In genomic region chr9:107240260-107240659, GRCh38 we compare ENCODE assay signal across 18 cellular contexts. TPM values are rescaled to one million over a fixed set of nuclear protein-coding genes. Genes with fewer than 3 reads are reported as not detected.
A peak's percentile ranks its signal among the peaks of the same experiment; 100 is the strongest.
DNase-seq lines count a peak whose midpoint lies in the region; ATAC-seq and TF ChIP-seq lines count a peak whose summit lies in the region.
"Had no signal": no experiment of that assay in that cellular context is flagged by ENCODE, and none has a peak within 500 bp of the region (broad histone marks: within the 10 kb centered on the region; RNA-seq: fewer than 3 reads in every experiment).

No MANE protein-coding gene starts in this region.

- no peaks in the 10 kb centered on the region for H3K9me3 Mint-ChIP-seq in WTC11
- H3K9me3 Mint-ChIP-seq: CD4-positive, alpha-beta T cell; CD8-positive, alpha-beta memory T cell had no signal

- CTCF ChIA-PET in HCT116 (lab: Charles Lee) = interaction anchor here (1.5 kb wide), 1 partner anchor 101 kb away, joined by 5 read pairs; no protein-coding TSS in a partner anchor
- CTCF ChIA-PET in WTC11 (lab: Charles Lee) = interaction anchor here (1.3 to 1.6 kb wide), 2 partner anchors 64 to 101 kb away, joined by 3 to 15 read pairs; no protein-coding TSS in a partner anchor

- no peaks in the 10 kb centered on the region for H3K36me3 Mint-ChIP-seq in WTC11
- H3K36me3 Mint-ChIP-seq: CD14-positive monocyte; CD8-positive, alpha-beta memory T cell had no signal

- no peaks in the 10 kb centered on the region for H3K27me3 ChIP-seq in HCT116 (ENCODE audit: insufficient read depth, low read length)
- H3K27me3 ChIP-seq: BE2C; BLaER1 treated with 17β-estradiol and CSF1 and Interleukin-3, amounts not matched to agents 10 nM and 100 nM had no signal

- intact Hi-C loops in HCT116 (cut with micrococcal nuclease) = no loop called here

- no peak for TF ChIP-seq RAD21 in HCT116 (IDR thresholded peaks at IDR 0.05; ENCODE audit: low read depth)

- H3K4me3 Mint-ChIP-seq in WTC11 = no peak overlapping the region
- H3K4me3 Mint-ChIP-seq: CD14-positive monocyte; CD4-positive, alpha-beta T cell; CD8-positive, alpha-beta memory T cell had no signal

- H3K9me2 ChIP-seq in HCT116 (ENCODE audit: insufficient read depth) = no peaks in the 10 kb centered on the region

- H3K27ac ChIP-seq in HCT116 (ENCODE audit: low read depth, low read length) = peak overlapping the region; percentile 96
- H3K27ac ChIP-seq: BLaER1 treated with 17β-estradiol and CSF1 and Interleukin-3, amounts not matched to agents 10 nM and 100 nM had no signal

- POLR2A ChIA-PET in HCT116 (lab: Charles Lee) = interaction anchor here (1.2 kb wide), 1 partner anchor 18 kb away, joined by 3 read pairs; no protein-coding TSS in a partner anchor
- POLR2A ChIA-PET in WTC11 (lab: Charles Lee) = no interaction called here

- no peak overlapping the region for H2AFZ ChIP-seq in HCT116 (ENCODE audit: low read depth, low read length, poor library complexity, severe bottlenecking)

- H3K27ac Mint-ChIP-seq in WTC11 = no peak overlapping the region
- H3K27ac Mint-ChIP-seq: CD14-positive monocyte; CD4-positive, alpha-beta T cell; CD8-positive, alpha-beta memory T cell had no signal

- no peak for DNase-seq in HCT116 (ENCODE audit: low read depth, low spot score)
- DNase-seq in WTC11 (ENCODE audit: low spot score) = no peak
- peak; percentile 38 for DNase-seq in kidney tubule cell (ENCODE audit: low spot score)
- peak; percentile 33 for DNase-seq in renal cortical epithelial cell (ENCODE audit: low read depth)
- DNase-seq in NCI-H2171 (lab: John Stamatoyannopoulos, UW) = no peak
- no peak for DNase-seq in AG20443 (ENCODE audit: low spot score)
- no peak for DNase-seq in NCI-H2029 (lab: John Stamatoyannopoulos, UW)
- DNase-seq: BE2C; CD4-positive, alpha-beta T cell; DMS 273 treated with DMSO at 0.1 percent for 48 hours; DMS79; EL; GDM1; H7 had no signal

- peak overlapping the region; percentile 73; the same call in 1 of the 2 replicates for H3K4me2 ChIP-seq in HCT116 (ENCODE audit: low read length)
- H3K4me2 ChIP-seq: BLaER1 treated with 17β-estradiol and CSF1 and Interleukin-3, amounts not matched to agents 10 nM and 100 nM had no signal

- H3K9ac ChIP-seq in HCT116 (ENCODE audit: low read length) = peak overlapping the region; percentile 61
- H3K9ac ChIP-seq: BLaER1 treated with 17β-estradiol and CSF1 and Interleukin-3, amounts not matched to agents 10 nM and 100 nM had no signal

- no peaks in the 10 kb centered on the region; the same call in 1 of the 2 replicates for H3K27me3 Mint-ChIP-seq in WTC11 (ENCODE audit: low read depth)
- H3K27me3 Mint-ChIP-seq: CD4-positive, alpha-beta T cell had no signal

- peaks cover 52% of the 10 kb centered on the region for H3K4me1 Mint-ChIP-seq in WTC11
- H3K4me1 Mint-ChIP-seq: CD14-positive monocyte had no signal

- peaks cover 28% of the 10 kb centered on the region for H3K79me2 ChIP-seq in HCT116 (ENCODE audit: insufficient read depth, low read length)

- H3K4me1 ChIP-seq in HCT116 (ENCODE audit: control insufficient read depth in 1 of 2, insufficient read depth in 2 of 2, low read length in 2 of 2) = peaks cover 61 to 99% of the 10 kb centered on the region in 2 experiments
- H3K4me1 ChIP-seq: BE2C; BLaER1 treated with 17β-estradiol and CSF1 and Interleukin-3, amounts not matched to agents 10 nM and 100 nM had no signal

- no peaks in the 10 kb centered on the region for H3K9me3 ChIP-seq in HCT116 (ENCODE audit: control insufficient read depth in 1 of 2, insufficient read depth in 1 of 2, low read depth in 1 of 2, low read length in 2 of 2)
- H3K9me3 ChIP-seq: BE2C; BLaER1 treated with 17β-estradiol and CSF1 and Interleukin-3, amounts not matched to agents 10 nM and 100 nM had no signal

- TF ChIP-seq CTCF in HCT116 (IDR thresholded peaks at IDR 0.05 in 2 of 3, conservative IDR thresholded peaks at IDR 0.05 in 1 of 3; ENCODE audit: borderline replicate concordance in 1 of 3, insufficient read depth in 1 of 3, low read depth in 2 of 3, low read length in 2 of 3) (no peak), WTC11 (IDR thresholded peaks at IDR 0.05) (no peak)

- TF ChIP-seq POLR2A in HCT116 (IDR thresholded peaks at IDR 0.05; ENCODE audit: borderline replicate concordance, extremely low read depth, insufficient read depth, insufficient read length) = no peak

- no TSS peak for BruUV-seq in HCT116 (replicated peaks; lab: Mats Ljungman, UMichigan)

- H3K4me3 ChIP-seq in HCT116 (replicated peaks in 1 of 2; ENCODE audit: low read depth in 1 of 2, low read length in 2 of 2) = no peak overlapping the region
- H3K4me3 ChIP-seq: BLaER1 treated with 17β-estradiol and CSF1 and Interleukin-3, amounts not matched to agents 10 nM and 100 nM had no signal

- no peak for ATAC-seq in HCT116
- peak; percentile 57 for ATAC-seq in WTC11
- no peak for ATAC-seq in HG02571 (IDR thresholded peaks at IDR 0.05; ENCODE audit: unreplicated experiment)

- RAD21 ChIA-PET in HCT116 (lab: Charles Lee; ENCODE audit: low non-redundant PET in 1 of 2, low total read pairs in 2 of 2, uncharacterized antibody in 2 of 2, unreplicated experiment in 2 of 2) = no interaction called here

- peaks cover 0 to 10% of the 10 kb centered on the region in 2 experiments; a peak in 1 of 4 replicates for H3K36me3 ChIP-seq in HCT116 (ENCODE audit: control insufficient read depth in 1 of 2, insufficient read depth in 2 of 2, low read length in 2 of 2)
- H3K36me3 ChIP-seq: BE2C; BLaER1 treated with 17β-estradiol and CSF1 and Interleukin-3, amounts not matched to agents 10 nM and 100 nM had no signal

- H4K20me1 ChIP-seq in HCT116 (ENCODE audit: insufficient read depth) = no peaks in the 10 kb centered on the region
- H4K20me1 ChIP-seq: BLaER1 treated with 17β-estradiol and CSF1 and Interleukin-3, amounts not matched to agents 10 nM and 100 nM had no signal

TF ChIP-seq in HCT116, 20 proteins besides CTCF, POLR2A, EP300 and RAD21:
- TF ChIP-seq SIN3A (IDR thresholded peaks at IDR 0.05; ENCODE audit: low read depth) (no peak), REST (IDR thresholded peaks at IDR 0.05; ENCODE audit: low read depth) (no peak), ZFX (IDR thresholded peaks at IDR 0.05) (no peak), EZH2 (IDR thresholded peaks at IDR 0.05) (no peak)

TF ChIP-seq in WTC11, 78 proteins besides CTCF, POLR2A, EP300 and RAD21 (continues in another document):
- TF ChIP-seq FOXJ3 (CRISPR knock-in tag; IDR thresholded peaks at IDR 0.05; ENCODE audit: borderline replicate concordance) (no peak), NFATC4 (CRISPR knock-in tag; IDR thresholded peaks at IDR 0.05) (no peak), FOXK1 (CRISPR knock-in tag; IDR thresholded peaks at IDR 0.05) (no peak), GABPB1 (CRISPR knock-in tag; IDR thresholded peaks at IDR 0.05) (no peak), SOX15 (CRISPR knock-in tag; IDR thresholded peaks at IDR 0.05) (no peak), ATF6 (CRISPR knock-in tag; IDR thresholded peaks at IDR 0.05) (no peak), ZNF396 (CRISPR knock-in tag; IDR thresholded peaks at IDR 0.05; ENCODE audit: borderline replicate concordance) (no peak), NR2C2 (CRISPR knock-in tag; IDR thresholded peaks at IDR 0.05) (no peak), ELF4 (CRISPR knock-in tag; IDR thresholded peaks at IDR 0.05; ENCODE audit: low read depth) (no peak), RELA (CRISPR knock-in tag; IDR thresholded peaks at IDR 0.05; ENCODE audit: borderline replicate concordance) (no peak)
- TF ChIP-seq, protein P1, sequence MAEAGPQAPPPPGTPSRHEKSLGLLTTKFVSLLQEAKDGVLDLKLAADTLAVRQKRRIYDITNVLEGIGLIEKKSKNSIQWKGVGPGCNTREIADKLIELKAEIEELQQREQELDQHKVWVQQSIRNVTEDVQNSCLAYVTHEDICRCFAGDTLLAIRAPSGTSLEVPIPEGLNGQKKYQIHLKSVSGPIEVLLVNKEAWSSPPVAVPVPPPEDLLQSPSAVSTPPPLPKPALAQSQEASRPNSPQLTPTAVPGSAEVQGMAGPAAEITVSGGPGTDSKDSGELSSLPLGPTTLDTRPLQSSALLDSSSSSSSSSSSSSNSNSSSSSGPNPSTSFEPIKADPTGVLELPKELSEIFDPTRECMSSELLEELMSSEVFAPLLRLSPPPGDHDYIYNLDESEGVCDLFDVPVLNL (CRISPR knock-in tag; IDR thresholded peaks at IDR 0.05; ENCODE audit: borderline replicate concordance, low read depth) = no peak
- TF ChIP-seq, protein P2, sequence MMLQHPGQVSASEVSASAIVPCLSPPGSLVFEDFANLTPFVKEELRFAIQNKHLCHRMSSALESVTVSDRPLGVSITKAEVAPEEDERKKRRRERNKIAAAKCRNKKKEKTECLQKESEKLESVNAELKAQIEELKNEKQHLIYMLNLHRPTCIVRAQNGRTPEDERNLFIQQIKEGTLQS (CRISPR knock-in tag; conservative IDR thresholded peaks at IDR 0.05) = no peak
- TF ChIP-seq, protein P3, sequence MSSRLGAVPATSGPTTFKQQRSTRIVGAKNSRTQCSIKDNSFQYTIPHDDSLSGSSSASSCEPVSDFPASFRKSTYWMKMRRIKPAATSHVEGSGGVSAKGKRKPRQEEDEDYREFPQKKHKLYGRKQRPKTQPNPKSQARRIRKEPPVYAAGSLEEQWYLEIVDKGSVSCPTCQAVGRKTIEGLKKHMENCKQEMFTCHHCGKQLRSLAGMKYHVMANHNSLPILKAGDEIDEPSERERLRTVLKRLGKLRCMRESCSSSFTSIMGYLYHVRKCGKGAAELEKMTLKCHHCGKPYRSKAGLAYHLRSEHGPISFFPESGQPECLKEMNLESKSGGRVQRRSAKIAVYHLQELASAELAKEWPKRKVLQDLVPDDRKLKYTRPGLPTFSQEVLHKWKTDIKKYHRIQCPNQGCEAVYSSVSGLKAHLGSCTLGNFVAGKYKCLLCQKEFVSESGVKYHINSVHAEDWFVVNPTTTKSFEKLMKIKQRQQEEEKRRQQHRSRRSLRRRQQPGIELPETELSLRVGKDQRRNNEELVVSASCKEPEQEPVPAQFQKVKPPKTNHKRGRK (CRISPR knock-in tag; IDR thresholded peaks at IDR 0.05; ENCODE audit: borderline replicate concordance) = no peak

RNA-seq across cellular contexts. Expression of gene RAD23B, which starts 42.8 kb away (rescaled TPM):
- total RNA-seq in HCT116 (2021; ENCODE audit: unreplicated experiment) (251 TPM), WTC11 (2021) (150 to 180 TPM (median 160 TPM) in 3 replicates), renal cortical epithelial cell (90.6 and 140 TPM in 2 replicates)
- polyA plus RNA-seq in HCT116 (2012) = 113 and 123 TPM in 2 replicates

Comparison
In these comparisons a context has a peak if more than half of its experiments do, and no peak if none do; other contexts are left out.
1. DNase-seq: peak in kidney tubule cell (single experiment) and renal cortical epithelial cell (single experiment); none in HCT116 (single experiment), WTC11 (single experiment), NCI-H2171 (single experiment), AG20443 (single experiment) and NCI-H2029 (single experiment).